In the genomic region with DNA sequence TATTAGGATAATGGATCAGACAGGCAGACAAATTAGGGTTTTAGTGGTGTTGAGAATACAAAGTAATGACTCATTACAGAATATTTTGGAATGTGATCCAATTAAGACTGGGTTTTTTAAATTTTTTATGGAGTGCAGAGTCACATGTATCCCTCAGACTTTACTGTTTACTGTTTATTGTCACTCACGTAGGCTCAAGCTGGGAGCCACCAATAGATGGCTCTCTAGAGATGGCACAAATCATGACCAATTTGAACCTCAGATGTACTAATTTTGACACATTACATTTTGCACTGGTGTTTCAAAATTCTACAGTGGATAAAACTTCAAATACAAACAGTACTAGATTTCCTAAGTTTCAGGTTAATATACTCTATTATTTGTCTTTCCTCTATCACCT, we compare ENCODE assay signal across 1 cellular context.
TF ChIP-seq lines count a peak whose summit lies in the region.

No MANE protein-coding gene starts in this region.

TF ChIP-seq in GM23338, 12 proteins besides CTCF, POLR2A, EP300 and RAD21 (continued from another document):
- TF ChIP-seq, protein P1, sequence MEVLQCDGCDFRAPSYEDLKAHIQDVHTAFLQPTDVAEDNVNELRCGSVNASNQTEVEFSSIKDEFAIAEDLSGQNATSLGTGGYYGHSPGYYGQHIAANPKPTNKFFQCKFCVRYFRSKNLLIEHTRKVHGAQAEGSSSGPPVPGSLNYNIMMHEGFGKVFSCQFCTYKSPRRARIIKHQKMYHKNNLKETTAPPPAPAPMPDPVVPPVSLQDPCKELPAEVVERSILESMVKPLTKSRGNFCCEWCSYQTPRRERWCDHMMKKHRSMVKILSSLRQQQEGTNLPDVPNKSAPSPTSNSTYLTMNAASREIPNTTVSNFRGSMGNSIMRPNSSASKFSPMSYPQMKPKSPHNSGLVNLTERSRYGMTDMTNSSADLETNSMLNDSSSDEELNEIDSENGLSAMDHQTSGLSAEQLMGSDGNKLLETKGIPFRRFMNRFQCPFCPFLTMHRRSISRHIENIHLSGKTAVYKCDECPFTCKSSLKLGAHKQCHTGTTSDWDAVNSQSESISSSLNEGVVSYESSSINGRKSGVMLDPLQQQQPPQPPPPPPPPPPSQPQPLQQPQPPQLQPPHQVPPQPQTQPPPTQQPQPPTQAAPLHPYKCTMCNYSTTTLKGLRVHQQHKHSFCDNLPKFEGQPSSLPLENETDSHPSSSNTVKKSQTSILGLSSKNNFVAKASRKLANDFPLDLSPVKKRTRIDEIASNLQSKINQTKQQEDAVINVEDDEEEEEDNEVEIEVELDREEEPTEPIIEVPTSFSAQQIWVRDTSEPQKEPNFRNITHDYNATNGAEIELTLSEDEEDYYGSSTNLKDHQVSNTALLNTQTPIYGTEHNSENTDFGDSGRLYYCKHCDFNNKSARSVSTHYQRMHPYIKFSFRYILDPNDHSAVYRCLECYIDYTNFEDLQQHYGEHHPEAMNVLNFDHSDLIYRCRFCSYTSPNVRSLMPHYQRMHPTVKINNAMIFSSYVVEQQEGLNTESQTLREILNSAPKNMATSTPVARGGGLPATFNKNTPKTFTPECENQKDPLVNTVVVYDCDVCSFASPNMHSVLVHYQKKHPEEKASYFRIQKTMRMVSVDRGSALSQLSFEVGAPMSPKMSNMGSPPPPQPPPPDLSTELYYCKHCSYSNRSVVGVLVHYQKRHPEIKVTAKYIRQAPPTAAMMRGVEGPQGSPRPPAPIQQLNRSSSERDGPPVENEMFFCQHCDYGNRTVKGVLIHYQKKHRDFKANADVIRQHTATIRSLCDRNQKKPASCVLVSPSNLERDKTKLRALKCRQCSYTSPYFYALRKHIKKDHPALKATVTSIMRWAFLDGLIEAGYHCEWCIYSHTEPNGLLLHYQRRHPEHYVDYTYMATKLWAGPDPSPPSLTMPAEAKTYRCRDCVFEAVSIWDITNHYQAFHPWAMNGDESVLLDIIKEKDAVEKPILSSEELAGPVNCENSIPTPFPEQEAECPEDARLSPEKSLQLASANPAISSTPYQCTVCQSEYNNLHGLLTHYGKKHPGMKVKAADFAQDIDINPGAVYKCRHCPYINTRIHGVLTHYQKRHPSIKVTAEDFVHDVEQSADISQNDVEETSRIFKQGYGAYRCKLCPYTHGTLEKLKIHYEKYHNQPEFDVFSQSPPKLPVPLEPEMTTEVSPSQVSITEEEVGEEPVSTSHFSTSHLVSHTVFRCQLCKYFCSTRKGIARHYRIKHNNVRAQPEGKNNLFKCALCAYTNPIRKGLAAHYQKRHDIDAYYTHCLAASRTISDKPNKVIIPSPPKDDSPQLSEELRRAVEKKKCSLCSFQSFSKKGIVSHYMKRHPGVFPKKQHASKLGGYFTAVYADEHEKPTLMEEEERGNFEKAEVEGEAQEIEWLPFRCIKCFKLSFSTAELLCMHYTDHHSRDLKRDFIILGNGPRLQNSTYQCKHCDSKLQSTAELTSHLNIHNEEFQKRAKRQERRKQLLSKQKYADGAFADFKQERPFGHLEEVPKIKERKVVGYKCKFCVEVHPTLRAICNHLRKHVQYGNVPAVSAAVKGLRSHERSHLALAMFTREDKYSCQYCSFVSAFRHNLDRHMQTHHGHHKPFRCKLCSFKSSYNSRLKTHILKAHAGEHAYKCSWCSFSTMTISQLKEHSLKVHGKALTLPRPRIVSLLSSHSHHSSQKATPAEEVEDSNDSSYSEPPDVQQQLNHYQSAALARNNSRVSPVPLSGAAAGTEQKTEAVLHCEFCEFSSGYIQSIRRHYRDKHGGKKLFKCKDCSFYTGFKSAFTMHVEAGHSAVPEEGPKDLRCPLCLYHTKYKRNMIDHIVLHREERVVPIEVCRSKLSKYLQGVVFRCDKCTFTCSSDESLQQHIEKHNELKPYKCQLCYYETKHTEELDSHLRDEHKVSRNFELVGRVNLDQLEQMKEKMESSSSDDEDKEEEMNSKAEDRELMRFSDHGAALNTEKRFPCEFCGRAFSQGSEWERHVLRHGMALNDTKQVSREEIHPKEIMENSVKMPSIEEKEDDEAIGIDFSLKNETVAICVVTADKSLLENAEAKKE (CRISPR knock-in tag; IDR thresholded peaks at IDR 0.05): no peak
- TF ChIP-seq EZH2phosphoT487 (IDR thresholded peaks at IDR 0.05; ENCODE audit: unreplicated experiment) (no peak), CREB1 (CRISPR knock-in tag; IDR thresholded peaks at IDR 0.05; ENCODE audit: low read depth) (no peak), STAT1 (IDR thresholded peaks at IDR 0.05; ENCODE audit: unreplicated experiment) (no peak), JUNB (IDR thresholded peaks at IDR 0.05; ENCODE audit: unreplicated experiment) (no peak)
- TF ChIP-seq, protein P2, sequence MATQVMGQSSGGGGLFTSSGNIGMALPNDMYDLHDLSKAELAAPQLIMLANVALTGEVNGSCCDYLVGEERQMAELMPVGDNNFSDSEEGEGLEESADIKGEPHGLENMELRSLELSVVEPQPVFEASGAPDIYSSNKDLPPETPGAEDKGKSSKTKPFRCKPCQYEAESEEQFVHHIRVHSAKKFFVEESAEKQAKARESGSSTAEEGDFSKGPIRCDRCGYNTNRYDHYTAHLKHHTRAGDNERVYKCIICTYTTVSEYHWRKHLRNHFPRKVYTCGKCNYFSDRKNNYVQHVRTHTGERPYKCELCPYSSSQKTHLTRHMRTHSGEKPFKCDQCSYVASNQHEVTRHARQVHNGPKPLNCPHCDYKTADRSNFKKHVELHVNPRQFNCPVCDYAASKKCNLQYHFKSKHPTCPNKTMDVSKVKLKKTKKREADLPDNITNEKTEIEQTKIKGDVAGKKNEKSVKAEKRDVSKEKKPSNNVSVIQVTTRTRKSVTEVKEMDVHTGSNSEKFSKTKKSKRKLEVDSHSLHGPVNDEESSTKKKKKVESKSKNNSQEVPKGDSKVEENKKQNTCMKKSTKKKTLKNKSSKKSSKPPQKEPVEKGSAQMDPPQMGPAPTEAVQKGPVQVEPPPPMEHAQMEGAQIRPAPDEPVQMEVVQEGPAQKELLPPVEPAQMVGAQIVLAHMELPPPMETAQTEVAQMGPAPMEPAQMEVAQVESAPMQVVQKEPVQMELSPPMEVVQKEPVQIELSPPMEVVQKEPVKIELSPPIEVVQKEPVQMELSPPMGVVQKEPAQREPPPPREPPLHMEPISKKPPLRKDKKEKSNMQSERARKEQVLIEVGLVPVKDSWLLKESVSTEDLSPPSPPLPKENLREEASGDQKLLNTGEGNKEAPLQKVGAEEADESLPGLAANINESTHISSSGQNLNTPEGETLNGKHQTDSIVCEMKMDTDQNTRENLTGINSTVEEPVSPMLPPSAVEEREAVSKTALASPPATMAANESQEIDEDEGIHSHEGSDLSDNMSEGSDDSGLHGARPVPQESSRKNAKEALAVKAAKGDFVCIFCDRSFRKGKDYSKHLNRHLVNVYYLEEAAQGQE (IDR thresholded peaks at IDR 0.05; ENCODE audit: unreplicated experiment): no peak
